8 cellular contexts compared by ENCODE assay signal in genomic region chr14:55122441-55122986, GRCh38. TPM values are rescaled to one million over a fixed set of nuclear protein-coding genes. Genes with fewer than 3 reads are reported as not detected.
DNase-seq lines count a peak whose midpoint lies in the region; ATAC-seq, FAIRE-seq and TF ChIP-seq lines count a peak whose summit lies in the region.

No MANE protein-coding gene starts in this region.

- no peak overlapping the region for H3K23ac ChIP-seq in H9 (ENCODE audit: insufficient read length, low read depth, low read length)

- no peak overlapping the region for H3K4me3 Mint-ChIP-seq in H9

- no peak overlapping the region for H3K14ac ChIP-seq in H9 (ENCODE audit: insufficient read depth, low read length)

- BruUV-seq in Panc1 (replicated peaks; lab: Mats Ljungman, UMichigan): no TSS peak

- no peak for TF ChIP-seq CTCF in Panc1 (IDR thresholded peaks at IDR 0.05)
- no peak for TF ChIP-seq CTCF in fibroblast of pulmonary artery (IDR thresholded peaks at IDR 0.05; ENCODE audit: low read length, missing control alignments)
- TF ChIP-seq CTCF in pancreas (IDR thresholded peaks at IDR 0.05): no peak
- no peak for TF ChIP-seq CTCF in H9 (conservative IDR thresholded peaks at IDR 0.05)

- ATAC-seq in Panc1 (peak; percentile 50), pancreas (peak; percentile 80 to 95 (median 89))

- H2BK15ac ChIP-seq in H9 (ENCODE audit: low read depth, low read length): no peak overlapping the region

- H3K27ac Mint-ChIP-seq in H9: no peak overlapping the region

- no peak overlapping the region for H2AK5ac ChIP-seq in H9 (ENCODE audit: insufficient read length, low read length)

- no peaks in the 10 kb centered on the region for H3K27me3 ChIP-seq in Panc1 (ENCODE audit: control insufficient read depth, insufficient read depth, low read length)
- H3K27me3 ChIP-seq in pancreas: no peaks in the 10 kb centered on the region
- H3K27me3 ChIP-seq in H9 (ENCODE audit: insufficient read depth, low read length): no peaks in the 10 kb centered on the region

- peaks cover 20% of the 10 kb centered on the region for H3K4me1 ChIP-seq in Panc1 (ENCODE audit: control insufficient read depth, insufficient read depth, low read length)
- peaks cover 11 to 15% (median 13%) of the 10 kb centered on the region in 3 donors for H3K4me1 ChIP-seq in pancreas
- H3K4me1 ChIP-seq in H9 (ENCODE audit: insufficient read depth, low read length): no peaks in the 10 kb centered on the region

- H3K79me1 ChIP-seq in H9 (ENCODE audit: insufficient read depth, low read depth, low read length, poor library complexity, severe bottlenecking): no peaks in the 10 kb centered on the region

- H3K27ac ChIP-seq in Panc1 (ENCODE audit: low read length) (peak overlapping the region; percentile 57), pancreas (peak overlapping the region in 3 of 4 donors; percentile 24 to 64 (median 59)), H9 (ENCODE audit: insufficient read length, low read depth, low read length) (no peak overlapping the region)

- no peaks in the 10 kb centered on the region; a peak in 1 of 7 replicates for H3K36me3 Mint-ChIP-seq in H9 (ENCODE audit: insufficient read depth in 1 of 3, low read depth in 3 of 3)

- H3K4ac ChIP-seq in H9 (ENCODE audit: low read depth, low read length): no peak overlapping the region

- H3K4me2 ChIP-seq in H9 (ENCODE audit: insufficient read depth, insufficient read length, low read length): no peak overlapping the region

- H3K56ac ChIP-seq in H9 (ENCODE audit: insufficient read length, low read depth, low read length): no peak overlapping the region

- no peak for FAIRE-seq in pancreas (lab: Jason Lieb, UNC)

- no peak overlapping the region for H4K91ac ChIP-seq in H9 (ENCODE audit: insufficient read length, low read depth, low read length)

- H3K23me2 ChIP-seq in H9 (ENCODE audit: insufficient read length, low read depth, low read length, poor library complexity, severe bottlenecking): no peaks in the 10 kb centered on the region

- H3K18ac ChIP-seq in H9 (ENCODE audit: insufficient read length, low read depth, low read length): no peak overlapping the region

- WGBS in pancreas, 2 donors: 13% methylated on average over 8 of the region's 8 CpGs
- WGBS in H9 (ENCODE audit: extremely low coverage, insufficient read length, low lambda C conversion rate): no CpG with 5 or more reads among the region's 8 CpGs

- POLR2A ChIA-PET in Panc1 (lab: Charles Lee): no interaction called here

- H3K9me3 ChIP-seq in Panc1 (ENCODE audit: control insufficient read depth, insufficient read depth, low read depth, low read length): no peaks in the 10 kb centered on the region
- H3K9me3 ChIP-seq in pancreas: no peaks in the 10 kb centered on the region
- no peaks in the 10 kb centered on the region for H3K9me3 ChIP-seq in H9 (ENCODE audit: control insufficient read depth, low read depth, low read length)

- DNase-seq in EH (ENCODE audit: low read depth): peak; percentile 44
- no peak for DNase-seq in Panc1 (ENCODE audit: low read depth, low spot score)
- peak; percentile 69 for DNase-seq in fibroblast of pulmonary artery (ENCODE audit: low read depth)
- peak; percentile 65 to 89 (median 72) for DNase-seq in pancreas
- no peak for DNase-seq in NCI-H1694 treated with DMSO at 0.1 percent for 48 hours (lab: John Stamatoyannopoulos, UW)
- DNase-seq in hepatic stellate cell (ENCODE audit: low spot score): no peak
- DNase-seq in SHP77 (lab: John Stamatoyannopoulos, UW): no peak
- no peak for DNase-seq in H9

- no peak overlapping the region for H4K8ac ChIP-seq in H9 (replicated peaks; ENCODE audit: insufficient read length, low read depth, low read length)

- in situ Hi-C loops in Panc1 (cut with HindIII; ENCODE audit: low pct_unique_long_range_greater_than_20kb, low sequenced_read_pairs): no loop called here

- CTCF ChIA-PET in Panc1 (lab: Charles Lee): no interaction called here

- no peak overlapping the region for H2BK5ac ChIP-seq in H9 (ENCODE audit: insufficient read length, low read length)

- peaks cover 12 to 14% of the 10 kb centered on the region in 2 experiments for H3K4me1 Mint-ChIP-seq in H9

- intact Hi-C loops in Panc1 (cut with micrococcal nuclease; ENCODE audit: unreplicated experiment) (no loop called here), pancreas (cut with DNase I) (no loop called here)

- no peak overlapping the region for H2BK20ac ChIP-seq in H9 (ENCODE audit: low read depth, low read length, poor library complexity, severe bottlenecking)

- peaks cover 40% of the 10 kb centered on the region for H3K27me3 Mint-ChIP-seq in H9 (ENCODE audit: low read depth)

- no peak overlapping the region for H2BK120ac ChIP-seq in H9 (ENCODE audit: low read depth, low read length, poor library complexity, severe bottlenecking)

- no peaks in the 10 kb centered on the region for H3K9me3 Mint-ChIP-seq in H9

- no peak overlapping the region for H3T11ph ChIP-seq in H9 (ENCODE audit: low read length)

- H3K4me3 ChIP-seq in Panc1 (ENCODE audit: low read depth in 2 of 2, low read length in 2 of 2) (no peak overlapping the region), fibroblast of pulmonary artery (replicated peaks; ENCODE audit: low read depth, low read length) (no peak overlapping the region), pancreas (no peak overlapping the region)

- H2BK12ac ChIP-seq in H9 (ENCODE audit: insufficient read length, low read depth, low read length): no peak overlapping the region

- no peak overlapping the region for H3K9ac ChIP-seq in H9 (ENCODE audit: extremely low read depth, insufficient read length, low read length)

- no peaks in the 10 kb centered on the region for H3K79me2 ChIP-seq in H9 (ENCODE audit: insufficient read depth, low read length)

- H2AFZ ChIP-seq in H9 (ENCODE audit: low read length): no peak overlapping the region

- no peak overlapping the region for H4K5ac ChIP-seq in H9 (ENCODE audit: insufficient read length, low read depth, low read length)

- H3K36me3 ChIP-seq in Panc1 (ENCODE audit: control insufficient read depth, insufficient read depth, low read length) (no peaks in the 10 kb centered on the region), pancreas (no peaks in the 10 kb centered on the region)

- no peaks in the 10 kb centered on the region for H4K20me1 ChIP-seq in H9 (ENCODE audit: control insufficient read depth, insufficient read depth, insufficient read length)

RNA-seq across cellular contexts. Expression of gene LGALS3, which starts 6.5 kb away (rescaled TPM):
- total RNA-seq in Panc1 (2021; ENCODE audit: unreplicated experiment): 146 TPM
- polyA plus RNA-seq in Panc1 (2012; ENCODE audit: insufficient read length): 143 TPM
- total RNA-seq in pancreas: 10 to 100 TPM; 22.6 to 77.8 (median 40.6) TPM
- 10 to 100 TPM; 53.1 to 74.7 TPM for polyA plus RNA-seq in pancreas
- total RNA-seq in H9 (2021): 3.7 and 4.0 TPM in 2 replicates

Comparison
In these comparisons a context has a peak if more than half of its experiments do, and no peak if none do; other contexts are left out.
1. DNase-seq: peak in EH (single experiment), fibroblast of pulmonary artery (single experiment) and pancreas (6 of 6); none in Panc1 (single experiment), NCI-H1694 treated with DMSO at 0.1 percent for 48 hours (single experiment), hepatic stellate cell (single experiment), SHP77 (0 of 2) and H9 (single experiment).